Comparison of ENCODE assay signal across 21 cellular contexts in the genomic region with DNA sequence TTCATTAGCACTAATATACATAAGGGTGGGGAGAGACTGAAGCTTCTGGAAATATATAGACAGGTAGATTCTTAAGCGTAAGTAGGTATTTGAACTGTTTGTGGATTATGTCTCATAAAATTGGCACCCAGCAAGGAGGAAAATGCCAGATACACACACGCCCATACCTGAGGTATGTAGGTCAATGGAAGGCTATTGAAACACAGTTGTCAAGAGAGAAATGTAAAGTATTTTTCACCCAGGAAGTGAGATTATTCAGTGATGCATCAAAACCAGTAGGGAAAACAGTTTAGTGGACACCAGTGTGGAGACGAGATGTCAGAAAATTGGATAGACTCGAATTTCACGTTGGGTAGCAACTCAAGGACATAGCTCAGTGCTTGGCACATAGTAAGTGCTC. TPM values are rescaled to one million over a fixed set of nuclear protein-coding genes. Genes with fewer than 3 reads are reported as not detected.
DNase-seq lines count a peak whose midpoint lies in the region; ATAC-seq, FAIRE-seq and TF ChIP-seq lines count a peak whose summit lies in the region.
"Had no signal": no experiment of that assay in that cellular context is flagged by ENCODE, and none has a peak within 500 bp of the region (broad histone marks: within the 10 kb centered on the region; RNA-seq: fewer than 3 reads in every experiment).

No MANE protein-coding gene starts in this region.

- H3K4me1 ChIP-seq in K562 (replicated peaks in 1 of 2; ENCODE audit: control insufficient read depth in 2 of 2, insufficient read depth in 2 of 2, low read length in 2 of 2) (peaks cover 6 to 14% of the 10 kb centered on the region in 2 experiments; a peak in 3 of 5 replicates), keratinocyte (ENCODE audit: control insufficient read depth, extremely low read depth, insufficient read depth, low read length) (peaks cover 12% of the 10 kb centered on the region), kidney (ENCODE audit: control insufficient read depth in 1 of 2, insufficient read depth in 1 of 2, low read depth in 1 of 2, low read length in 2 of 2) (peaks cover 0 to 6% of the 10 kb centered on the region in 2 donors)
- H3K4me1 ChIP-seq: BE2C had no signal

- H3K4me3 ChIP-seq in K562 (no peak overlapping the region), keratinocyte (ENCODE audit: control insufficient read depth in 2 of 3, extremely low read depth in 1 of 3, insufficient read depth in 2 of 3, low read depth in 1 of 3, low read length in 3 of 3) (no peak overlapping the region), kidney (ENCODE audit: low read length in 2 of 2) (no peak overlapping the region)
- H3K4me3 ChIP-seq: A549, GM23248 had no signal

- TF ChIP-seq POLR2A in K562 (conservative IDR thresholded peaks at IDR 0.05), result no peak

- POLR2A ChIA-PET in K562 (lab: Yijun Ruan, JAX), result interaction anchor here (0.6 kb wide), 1 partner anchor 829 kb away, joined by 3 read pairs; no protein-coding TSS in a partner anchor

- no peak overlapping the region; the same call in 1 of the 2 replicates for H2AFZ ChIP-seq in K562 (ENCODE audit: low read depth, low read length)
- no peak overlapping the region for H2AFZ ChIP-seq in keratinocyte (ENCODE audit: control insufficient read depth, low read length)
- H2AFZ ChIP-seq: GM23248 had no signal

- TF ChIP-seq CTCF in K562 (IDR thresholded peaks at IDR 0.05 in 2 of 3, conservative IDR thresholded peaks at IDR 0.05 in 1 of 3; ENCODE audit: insufficient read depth in 2 of 3, low read depth in 1 of 3, low read length in 3 of 3), result no peak
- no peak for TF ChIP-seq CTCF in keratinocyte (optimal IDR thresholded peaks at IDR 0.05 in 1 of 3, IDR thresholded peaks at IDR 0.05 in 1 of 3, conservative IDR thresholded peaks at IDR 0.05 in 1 of 3; ENCODE audit: extremely low read depth in 1 of 3, insufficient read depth in 2 of 3, low read length in 3 of 3)
- no peak for TF ChIP-seq CTCF in kidney (IDR thresholded peaks at IDR 0.05; ENCODE audit: borderline replicate concordance, extremely low read depth, insufficient read depth)

- peaks cover 2 to 6% of the 10 kb centered on the region in 2 experiments; a peak in 3 of 5 replicates for H3K27me3 ChIP-seq in K562 (ENCODE audit: control insufficient read depth in 2 of 2, insufficient read depth in 2 of 2, low read length in 2 of 2)
- H3K27me3 ChIP-seq in keratinocyte (ENCODE audit: control insufficient read depth, extremely low read depth, insufficient read depth, low read length), result no peaks in the 10 kb centered on the region
- H3K27me3 ChIP-seq: BE2C had no signal

- no peak overlapping the region for H3K9ac ChIP-seq in K562 (ENCODE audit: insufficient read depth in 1 of 2, low read depth in 2 of 2, low read length in 2 of 2)
- no peak overlapping the region for H3K9ac ChIP-seq in keratinocyte (ENCODE audit: control insufficient read depth, extremely low read depth, insufficient read depth, low read length)
- H3K9ac ChIP-seq in kidney (ENCODE audit: low read length in 2 of 2), result no peak overlapping the region
- H3K9ac ChIP-seq: GM23248 had no signal

- CTCF ChIA-PET in K562 (lab: Yijun Ruan, JAX; ENCODE audit: low intra/inter-chr PET ratio), result no interaction called here

- FAIRE-seq in K562 (lab: Jason Lieb, UNC), result no peak
- peak; percentile 78 for FAIRE-seq in keratinocyte (lab: Jason Lieb, UNC)
- no peak for FAIRE-seq in kidney (lab: Jason Lieb, UNC)
- FAIRE-seq: A549, GM12892, GM19239, H54 had no signal

- peaks cover 23% of the 10 kb centered on the region for H3K4me1 Mint-ChIP-seq in stimulated activated naive CD8-positive, alpha-beta T cell treated with anti-CD3 and anti-CD28 coated beads, Interleukin-15, amount 100 ng/mL, for 72 hours

- no peaks in the 10 kb centered on the region for H4K20me1 ChIP-seq in K562 (replicated peaks; ENCODE audit: control insufficient read depth, insufficient read depth, low read length)
- H4K20me1 ChIP-seq in keratinocyte (ENCODE audit: control insufficient read depth, extremely low read depth, insufficient read depth, low read length), result no peaks in the 10 kb centered on the region

- DNase-seq in NCI-H226, result peak; percentile 42
- DNase-seq in K562 (ENCODE audit: extremely low read depth in 1 of 4, low spot score in 3 of 4), result no peak
- peak; percentile 7 for DNase-seq in keratinocyte (ENCODE audit: low read depth, low spot score)
- peak; percentile 19 for DNase-seq in renal cortical epithelial cell (ENCODE audit: low read depth)
- no peak for DNase-seq in NK-92 (lab: John Stamatoyannopoulos, UW; ENCODE audit: unreplicated experiment)
- no peak for DNase-seq in stimulated activated naive CD8-positive, alpha-beta T cell treated with anti-CD3 and anti-CD28 coated beads, Interleukin-15, amount 100 ng/mL, for 72 hours
- DNase-seq in NCI-H524 treated with DMSO at 0.1 percent for 48 hours (lab: John Stamatoyannopoulos, UW), result no peak
- DNase-seq in kidney, result no peak
- DNase-seq: BE2C; CD4-positive, alpha-beta memory T cell; COR-L47; DND-41; GDM1; GM23248; IMR-90 had no signal

- no TSS peak for BruUV-seq in K562 (replicated peaks; lab: Mats Ljungman, UMichigan)

- TF ChIP-seq RAD21 in K562 (CRISPR knock-in tag; conservative IDR thresholded peaks at IDR 0.05 in 1 of 2, IDR thresholded peaks at IDR 0.05 in 1 of 2), result no peak

- no peaks in the 10 kb centered on the region for H3K9me3 Mint-ChIP-seq in stimulated activated naive CD8-positive, alpha-beta T cell treated with anti-CD3 and anti-CD28 coated beads, Interleukin-15, amount 100 ng/mL, for 72 hours
- H3K9me3 Mint-ChIP-seq: CD4-positive, alpha-beta memory T cell had no signal

- H3K4me2 ChIP-seq in K562 (ENCODE audit: insufficient read depth, low read length) (no peak overlapping the region), keratinocyte (ENCODE audit: control insufficient read depth, extremely low read depth, insufficient read depth, low read depth, low read length) (no peak overlapping the region)
- H3K4me2 ChIP-seq: A549 had no signal

- intact Hi-C loops in K562 (cut with micrococcal nuclease), result loop anchor here (2.0 kb wide), 1 partner anchor 36 kb away; no protein-coding TSS in a partner anchor
- intact Hi-C loops in kidney (cut with DNase I), result no loop called here

- H3K27me3 Mint-ChIP-seq in stimulated activated naive CD8-positive, alpha-beta T cell treated with anti-CD3 and anti-CD28 coated beads, Interleukin-15, amount 100 ng/mL, for 72 hours, result no peaks in the 10 kb centered on the region

- 9% methylated on average over 5 of the region's 5 CpGs for WGBS in K562 (ENCODE audit: insufficient coverage, low coverage, missing lambda C conversion rate)

- no peak for ATAC-seq in K562
- ATAC-seq in stimulated activated naive CD8-positive, alpha-beta T cell treated with anti-CD3 and anti-CD28 coated beads, Interleukin-15, amount 100 ng/mL, for 72 hours, result no peak
- ATAC-seq: A549 had no signal

- no peak overlapping the region for H3K27ac ChIP-seq in K562 (ENCODE audit: extremely low read depth, low read depth, low read length)
- H3K27ac ChIP-seq in keratinocyte (ENCODE audit: control insufficient read depth, insufficient read depth, low read length), result no peak overlapping the region
- no peak overlapping the region for H3K27ac ChIP-seq in kidney (ENCODE audit: low read depth in 2 of 2, low read length in 2 of 2)
- H3K27ac ChIP-seq: A549, C4-2B, GM23248 had no signal

- H3K79me2 ChIP-seq in K562 (ENCODE audit: control insufficient read depth, insufficient read depth, low read length) (no peaks in the 10 kb centered on the region), keratinocyte (ENCODE audit: control insufficient read depth, insufficient read depth, low read length) (no peaks in the 10 kb centered on the region)

- no peaks in the 10 kb centered on the region for H3K36me3 ChIP-seq in K562 (ENCODE audit: control insufficient read depth, insufficient read depth, low read length)
- no peaks in the 10 kb centered on the region for H3K36me3 ChIP-seq in keratinocyte (ENCODE audit: control insufficient read depth in 2 of 2, extremely low read depth in 1 of 2, insufficient read depth in 2 of 2, low read length in 2 of 2)
- H3K36me3 ChIP-seq in kidney (ENCODE audit: control insufficient read depth in 1 of 2, insufficient read depth in 2 of 2, low read length in 2 of 2), result no peaks in the 10 kb centered on the region
- H3K36me3 ChIP-seq: BE2C had no signal

- in situ Hi-C loops in K562 (cut with MboI), result no loop called here

- H3K9me3 ChIP-seq in K562 (replicated peaks; ENCODE audit: control insufficient read depth, insufficient read depth, low read depth, low read length), result no peaks in the 10 kb centered on the region
- no peaks in the 10 kb centered on the region for H3K9me3 ChIP-seq in keratinocyte (ENCODE audit: control insufficient read depth, low read depth, low read length)
- H3K9me3 ChIP-seq in kidney (ENCODE audit: control insufficient read depth in 1 of 2, low read length in 2 of 2), result no peaks in the 10 kb centered on the region
- H3K9me3 ChIP-seq: A549, BE2C had no signal

- no peak for TF ChIP-seq EP300 in K562 (IDR thresholded peaks at IDR 0.05; ENCODE audit: low read length)

- H3K4me3 Mint-ChIP-seq in stimulated activated naive CD8-positive, alpha-beta T cell treated with anti-CD3 and anti-CD28 coated beads, Interleukin-15, amount 100 ng/mL, for 72 hours, result no peak overlapping the region
- H3K4me3 Mint-ChIP-seq: CD4-positive, alpha-beta memory T cell had no signal

- no peak overlapping the region for H3K27ac Mint-ChIP-seq in stimulated activated naive CD8-positive, alpha-beta T cell treated with anti-CD3 and anti-CD28 coated beads, Interleukin-15, amount 100 ng/mL, for 72 hours
- H3K27ac Mint-ChIP-seq: CD4-positive, alpha-beta memory T cell had no signal

- dilution Hi-C loops in keratinocyte (cut with MboI; ENCODE audit: extremely low pct_ligation_motif_present, low sequenced_read_pairs), result no loop called here

- no peaks in the 10 kb centered on the region for H3K9me1 ChIP-seq in K562 (ENCODE audit: control insufficient read depth, insufficient read depth, low read length)
- H3K9me1 ChIP-seq in keratinocyte (ENCODE audit: control insufficient read depth, extremely low read depth, insufficient read depth, low read length), result no peaks in the 10 kb centered on the region

RNA-seq across cellular contexts. Expression of a gene that starts 4.7 kb away (rescaled TPM):
- 0.16 TPM in 1 of 2 replicates, not detected in the other for total RNA-seq in K562 (2011; cell fraction: chromatin; rRNA removed; ENCODE audit: low replicate concordance)
- not detected in 2 replicates for total RNA-seq in K562 (2011; cell fraction: nucleolus; rRNA removed)
- total RNA-seq in K562 (2011; cell fraction: nucleoplasm; rRNA removed), result 0.15 TPM in 1 of 2 replicates, not detected in the other
- total RNA-seq in K562 (2014; rRNA removed) (not detected in 2 replicates), K562 (2014; rRNA removed; fragmentation: Illumina TruSeq; extraction: Trizol) (not detected in 2 replicates), K562 (2015; rRNA removed; fragmentation: Illumina TruSeq; extraction: Trizol) (not detected in 2 replicates), K562 (2021) (not detected in 2 replicates), renal cortical epithelial cell (1.0 and 3.6 TPM in 2 replicates), kidney (12.0 TPM)
- polyA plus RNA-seq in K562 (2011; rRNA removed) (0.17 TPM in 1 of 2 replicates, not detected in the other), K562 (2014; fragmentation: Illumina TruSeq; extraction: Trizol) (not detected in 2 replicates), K562 (2014; fragmentation: Nextera tagmentation; extraction: Ambion mirVana) (not detected), K562 (2014; rRNA removed) (not detected in 2 replicates), keratinocyte (0.50 to 0.84 TPM (median 0.50 TPM) in 3 replicates), kidney (ENCODE audit: insufficient read depth, low read depth, low replicate concordance) (13.0 TPM)
- polyA plus RNA-seq in K562 (2011; cell fraction: cytosol; rRNA removed), result 0.01 TPM in 1 of 2 replicates, not detected in the other
- 0.07 TPM in 1 of 2 replicates, not detected in the other for polyA plus RNA-seq in K562 (2011; cell fraction: nucleus; rRNA removed)
- 0.18 TPM in 1 of 2 replicates, not detected in the other for polyA plus RNA-seq in K562 (2012)
- 0.07 TPM in 1 of 2 replicates, not detected in the other for polyA minus RNA-seq in K562 (2011; rRNA and poly(A)+ RNA removed)
- not detected in 2 replicates for polyA minus RNA-seq in K562 (2011; cell fraction: cytosol; rRNA and poly(A)+ RNA removed)
- polyA minus RNA-seq in K562 (2011; cell fraction: nucleus; rRNA and poly(A)+ RNA removed), result not detected in 2 replicates
- 1.7 TPM for polyA plus RNA-seq in keratinocyte (2011; ENCODE audit: low read depth)
- 0.86 and 1.6 TPM in 2 replicates for polyA plus RNA-seq in keratinocyte (2011; cell fraction: cytosol; rRNA removed)
- 1.2 and 1.4 TPM in 2 replicates for polyA plus RNA-seq in keratinocyte (2011; cell fraction: nucleus; rRNA removed)
- 0.55 and 1.1 TPM in 2 replicates for polyA plus RNA-seq in keratinocyte (2012; ENCODE audit: low replicate concordance)
- polyA minus RNA-seq in keratinocyte, result 0.13 to 0.19 TPM in 2 of 3 replicates, not detected in the other
- not detected for polyA minus RNA-seq in keratinocyte (2011; cell fraction: cytosol; rRNA and poly(A)+ RNA removed)
- polyA minus RNA-seq in keratinocyte (2011; cell fraction: nucleus; rRNA and poly(A)+ RNA removed), result 0.21 TPM in 1 of 2 replicates, not detected in the other
- total RNA-seq: CD4-positive, alpha-beta memory T cell; IMR-90 had no signal
- polyA plus RNA-seq: AG04450; CD4-positive, alpha-beta memory T cell; GM23248; IMR-90 had no signal

RNA-seq across cellular contexts. Expression of a gene that starts 12.9 kb away (rescaled TPM):
- total RNA-seq in K562 (2011; cell fraction: chromatin; rRNA removed; ENCODE audit: low replicate concordance), result 4.6 and 9.1 TPM in 2 replicates
- total RNA-seq in K562 (2011; cell fraction: nucleolus; rRNA removed), result 5.5 and 5.9 TPM in 2 replicates
- 5.6 and 6.5 TPM in 2 replicates for total RNA-seq in K562 (2011; cell fraction: nucleoplasm; rRNA removed)
- total RNA-seq in K562 (2014; rRNA removed), result 0.33 and 1.4 TPM in 2 replicates
- total RNA-seq in K562 (2014; rRNA removed; fragmentation: Illumina TruSeq; extraction: Trizol), result 0.10 and 0.15 TPM in 2 replicates
- total RNA-seq in K562 (2015; rRNA removed; fragmentation: Illumina TruSeq; extraction: Trizol), result 0.40 and 0.79 TPM in 2 replicates
- total RNA-seq in K562 (2021), result 0.40 and 0.60 TPM in 2 replicates
- 3.4 and 4.5 TPM in 2 replicates for polyA plus RNA-seq in K562 (2011; rRNA removed)
- 2.8 and 3.2 TPM in 2 replicates for polyA plus RNA-seq in K562 (2011; cell fraction: cytosol; rRNA removed)
- 10.8 and 11.2 TPM in 2 replicates for polyA plus RNA-seq in K562 (2011; cell fraction: nucleus; rRNA removed)
- polyA plus RNA-seq in K562 (2012), result 0.43 and 1.8 TPM in 2 replicates
- polyA plus RNA-seq in K562 (2014; fragmentation: Illumina TruSeq; extraction: Trizol), result 0.45 and 0.65 TPM in 2 replicates
- polyA plus RNA-seq in K562 (2014; fragmentation: Nextera tagmentation; extraction: Ambion mirVana), result under 1 TPM; 0.06 to 0.20 TPM
- polyA plus RNA-seq in K562 (2014; rRNA removed), result 0.09 and 0.24 TPM in 2 replicates
- polyA minus RNA-seq in K562 (2011; rRNA and poly(A)+ RNA removed), result 3.8 and 6.7 TPM in 2 replicates
- 2.5 and 2.6 TPM in 2 replicates for polyA minus RNA-seq in K562 (2011; cell fraction: cytosol; rRNA and poly(A)+ RNA removed)
- 8.3 and 11.8 TPM in 2 replicates for polyA minus RNA-seq in K562 (2011; cell fraction: nucleus; rRNA and poly(A)+ RNA removed)
- 2.7 to 4.2 TPM (median 4.1 TPM) in 3 replicates for polyA plus RNA-seq in keratinocyte
- polyA plus RNA-seq in keratinocyte (2011; ENCODE audit: low read depth), result 0.60 TPM
- 1.9 and 3.1 TPM in 2 replicates for polyA plus RNA-seq in keratinocyte (2011; cell fraction: cytosol; rRNA removed)
- polyA plus RNA-seq in keratinocyte (2011; cell fraction: nucleus; rRNA removed), result 8.3 and 8.8 TPM in 2 replicates
- 1.2 and 5.0 TPM in 2 replicates for polyA plus RNA-seq in keratinocyte (2012; ENCODE audit: low replicate concordance)
- polyA minus RNA-seq in keratinocyte, result 3.2 to 7.4 TPM (median 5.5 TPM) in 3 replicates
- 4.0 TPM for polyA minus RNA-seq in keratinocyte (2011; cell fraction: cytosol; rRNA and poly(A)+ RNA removed)
- 7.3 and 8.9 TPM in 2 replicates for polyA minus RNA-seq in keratinocyte (2011; cell fraction: nucleus; rRNA and poly(A)+ RNA removed)
- 15.0 and 39.6 TPM in 2 replicates for total RNA-seq in renal cortical epithelial cell
- total RNA-seq in kidney, result 21.8 TPM
- 3.4 TPM for polyA plus RNA-seq in kidney (ENCODE audit: insufficient read depth, low read depth, low replicate concordance)
- total RNA-seq: GM23248 had no signal
- polyA plus RNA-seq: GM23248 had no signal

Comparison
In these comparisons a context has a peak if more than half of its experiments do, and no peak if none do; other contexts are left out.
1. DNase-seq: peak in NCI-H226 (single experiment), keratinocyte (single experiment) and renal cortical epithelial cell (single experiment); none in K562 (0 of 4), NK-92 (single experiment), stimulated activated naive CD8-positive, alpha-beta T cell treated with anti-CD3 and anti-CD28 coated beads, Interleukin-15, amount 100 ng/mL, for 72 hours (0 of 2), NCI-H524 treated with DMSO at 0.1 percent for 48 hours (single experiment) and kidney (single experiment).